Comparison of ENCODE assay signal across 9 cellular contexts in genomic region chrX:119118780-119119395, GRCh38. TPM values are rescaled to one million over a fixed set of nuclear protein-coding genes. Genes with fewer than 3 reads are reported as not detected.
DNase-seq lines count a peak whose midpoint lies in the region; ATAC-seq and TF ChIP-seq lines count a peak whose summit lies in the region.
"Had no signal": no experiment of that assay in that cellular context is flagged by ENCODE, and none has a peak within 500 bp of the region (broad histone marks: within the 10 kb centered on the region; RNA-seq: fewer than 3 reads in every experiment).

No MANE protein-coding gene starts in this region.

- POLR2A ChIA-PET in activated naive CD8-positive, alpha-beta T cell treated with anti-CD3 and anti-CD28 coated beads, Interleukin-2, amount 10 ng/mL, durations not matched to agents 7 days and 5 days (lab: Charles Lee) = interaction anchor here (0.5 kb wide), 1 partner anchor 29 kb away, joined by 3 read pairs; no protein-coding TSS in a partner anchor

- H3K9me3 Mint-ChIP-seq in CD14-positive monocyte = peaks cover 0 to 3% (median 0%) of the 10 kb centered on the region in 7 donors
- no peaks in the 10 kb centered on the region for H3K9me3 Mint-ChIP-seq in activated naive CD8-positive, alpha-beta T cell treated with anti-CD3 and anti-CD28 coated beads, Interleukin-2, amount 10 ng/mL, durations not matched to agents 7 days and 5 days
- H3K9me3 Mint-ChIP-seq: T-helper 1 cell treated with Interleukin-12 subunit alpha and Interleukin-12 subunit beta and Interleukin-4 antibody, amounts not matched to agents 30 μg/mL and 1 μg/mL, for 36 hours had no signal

- H3K4me3 ChIP-seq in RWPE2 (ENCODE audit: severe bottlenecking) (no peak overlapping the region), right cardiac atrium (ENCODE audit: low read length) (no peak overlapping the region), smooth muscle cell (no peak overlapping the region)

- H3K4me3 Mint-ChIP-seq in CD14-positive monocyte = no peak overlapping the region
- no peak overlapping the region for H3K4me3 Mint-ChIP-seq in activated naive CD8-positive, alpha-beta T cell treated with anti-CD3 and anti-CD28 coated beads, Interleukin-2, amount 10 ng/mL, durations not matched to agents 7 days and 5 days
- H3K4me3 Mint-ChIP-seq: T-helper 1 cell treated with Interleukin-12 subunit alpha and Interleukin-12 subunit beta and Interleukin-4 antibody, amounts not matched to agents 30 μg/mL and 1 μg/mL, for 36 hours had no signal

- no peaks in the 10 kb centered on the region for H3K36me3 Mint-ChIP-seq in CD14-positive monocyte
- H3K36me3 Mint-ChIP-seq in activated naive CD8-positive, alpha-beta T cell treated with anti-CD3 and anti-CD28 coated beads, Interleukin-2, amount 10 ng/mL, durations not matched to agents 7 days and 5 days = no peaks in the 10 kb centered on the region

- intact Hi-C loops in CD14-positive monocyte (cut with micrococcal nuclease) = no loop called here
- intact Hi-C loops in right cardiac atrium (cut with DNase I) = no loop called here

- H3K27me3 Mint-ChIP-seq in CD14-positive monocyte (ENCODE audit: low read depth in 3 of 3) = peaks cover 0 to 23% (median 6%) of the 10 kb centered on the region in 3 donors
- peaks cover 4% of the 10 kb centered on the region for H3K27me3 Mint-ChIP-seq in activated naive CD8-positive, alpha-beta T cell treated with anti-CD3 and anti-CD28 coated beads, Interleukin-2, amount 10 ng/mL, durations not matched to agents 7 days and 5 days

- peak; percentile 89 for ATAC-seq in GM18873 (IDR thresholded peaks at IDR 0.05; ENCODE audit: low FRiP score, unreplicated experiment)
- ATAC-seq in HG03457 (IDR thresholded peaks at IDR 0.05; ENCODE audit: unreplicated experiment) = peak; percentile 59
- ATAC-seq in RWPE2 (ENCODE audit: low read depth) = peak; percentile 64
- peak; percentile 77 for ATAC-seq in activated naive CD8-positive, alpha-beta T cell treated with anti-CD3 and anti-CD28 coated beads, Interleukin-2, amount 10 ng/mL, durations not matched to agents 7 days and 5 days (ENCODE audit: low read depth)
- ATAC-seq in right cardiac atrium = peak in 1 of 2 donors; percentile 74

- H3K27ac Mint-ChIP-seq in CD14-positive monocyte = no peak overlapping the region
- no peak overlapping the region for H3K27ac Mint-ChIP-seq in activated naive CD8-positive, alpha-beta T cell treated with anti-CD3 and anti-CD28 coated beads, Interleukin-2, amount 10 ng/mL, durations not matched to agents 7 days and 5 days
- H3K27ac Mint-ChIP-seq: T-helper 1 cell treated with Interleukin-12 subunit alpha and Interleukin-12 subunit beta and Interleukin-4 antibody, amounts not matched to agents 30 μg/mL and 1 μg/mL, for 36 hours had no signal

- no peaks in the 10 kb centered on the region for H3F3A ChIP-seq in smooth muscle cell (ENCODE audit: low read depth)

- H3K9me3 ChIP-seq in RWPE2 (ENCODE audit: severe bottlenecking) (no peaks in the 10 kb centered on the region), right cardiac atrium (ENCODE audit: control insufficient read depth, low read length) (no peaks in the 10 kb centered on the region), smooth muscle cell (replicated peaks; ENCODE audit: low read depth) (no peaks in the 10 kb centered on the region)

- no peaks in the 10 kb centered on the region for H3K36me3 ChIP-seq in RWPE2 (ENCODE audit: low read depth)
- no peaks in the 10 kb centered on the region for H3K36me3 ChIP-seq in smooth muscle cell (ENCODE audit: low read depth)

- H3K4me1 ChIP-seq in RWPE2 (ENCODE audit: insufficient read depth, poor library complexity, severe bottlenecking) (no peaks in the 10 kb centered on the region), right cardiac atrium (ENCODE audit: control insufficient read depth, insufficient read depth, low read length) (no peaks in the 10 kb centered on the region), smooth muscle cell (ENCODE audit: low read depth) (no peaks in the 10 kb centered on the region)

- H3K4me1 Mint-ChIP-seq in CD14-positive monocyte = no peaks in the 10 kb centered on the region
- no peaks in the 10 kb centered on the region for H3K4me1 Mint-ChIP-seq in activated naive CD8-positive, alpha-beta T cell treated with anti-CD3 and anti-CD28 coated beads, Interleukin-2, amount 10 ng/mL, durations not matched to agents 7 days and 5 days

- H3K27ac ChIP-seq in RWPE2 (ENCODE audit: poor library complexity, severe bottlenecking) = no peak overlapping the region
- no peak overlapping the region for H3K27ac ChIP-seq in right cardiac atrium (ENCODE audit: low read length)
- no peak overlapping the region for H3K27ac ChIP-seq in smooth muscle cell (ENCODE audit: low read depth)

- H3K27me3 ChIP-seq in RWPE2 (ENCODE audit: insufficient read depth, poor library complexity, severe bottlenecking) (no peaks in the 10 kb centered on the region), right cardiac atrium (ENCODE audit: control insufficient read depth, insufficient read depth) (no peaks in the 10 kb centered on the region), smooth muscle cell (ENCODE audit: low read depth) (no peaks in the 10 kb centered on the region)

- no peak overlapping the region for H3K9ac ChIP-seq in smooth muscle cell (ENCODE audit: low read depth)

- DNase-seq in CD14-positive monocyte (ENCODE audit: low spot score) = no peak
- DNase-seq in RWPE2 (ENCODE audit: low spot score) = no peak
- peak; percentile 45 for DNase-seq in activated naive CD8-positive, alpha-beta T cell treated with anti-CD3 and anti-CD28 coated beads, Interleukin-2, amount 10 ng/mL, durations not matched to agents 7 days and 5 days
- DNase-seq in right cardiac atrium = peak; percentile 43 to 75 (median 49)
- no peak for DNase-seq in smooth muscle cell (lab: John Stamatoyannopoulos, UW; ENCODE audit: unreplicated experiment)
- DNase-seq in NCI-H446 treated with DMSO at 0.1 percent for 48 hours (lab: John Stamatoyannopoulos, UW) = no peak

- no peak overlapping the region for H2AFZ ChIP-seq in smooth muscle cell (ENCODE audit: low read depth)

- TF ChIP-seq CTCF in CD14-positive monocyte (IDR thresholded peaks at IDR 0.05) (peak; percentile 78), RWPE2 (IDR thresholded peaks at IDR 0.05; ENCODE audit: poor library complexity, severe bottlenecking) (peak; percentile 57), smooth muscle cell (IDR thresholded peaks at IDR 0.05; ENCODE audit: borderline replicate concordance, insufficient read depth, poor library complexity, severe bottlenecking) (peak; percentile 58)

- H3K79me2 ChIP-seq in smooth muscle cell (ENCODE audit: low read depth) = no peaks in the 10 kb centered on the region

- 11% methylated on average over 6 of the region's 6 CpGs for WGBS in right cardiac atrium
- WGBS in smooth muscle cell (ENCODE audit: low lambda C conversion rate) = 33% methylated on average over 6 of the region's 6 CpGs

- no peaks in the 10 kb centered on the region for H4K20me1 ChIP-seq in smooth muscle cell (ENCODE audit: low read depth)

- no peak overlapping the region for H3K4me2 ChIP-seq in smooth muscle cell

RNA-seq across cellular contexts. Expression of gene KIAA1210, which starts 8.7 kb away (rescaled TPM):
- not detected for polyA plus RNA-seq in CD14-positive monocyte
- not detected for total RNA-seq in activated naive CD8-positive, alpha-beta T cell treated with anti-CD3 and anti-CD28 coated beads, Interleukin-2, amount 10 ng/mL, durations not matched to agents 7 days and 5 days
- total RNA-seq in right cardiac atrium = under 1 TPM in 3 of 4 donors, not detected in 1; 0.06 to 0.17 (median 0.12) TPM
- 0.02 TPM for polyA plus RNA-seq in right cardiac atrium
- total RNA-seq in smooth muscle cell = not detected in 2 replicates
- not detected in 2 replicates for polyA plus RNA-seq in smooth muscle cell

RNA-seq across cellular contexts. Expression of gene CT47C1, which starts 46.1 kb away (rescaled TPM):
- not detected for polyA plus RNA-seq in CD14-positive monocyte
- not detected for total RNA-seq in activated naive CD8-positive, alpha-beta T cell treated with anti-CD3 and anti-CD28 coated beads, Interleukin-2, amount 10 ng/mL, durations not matched to agents 7 days and 5 days
- total RNA-seq in right cardiac atrium = not detected
- not detected for polyA plus RNA-seq in right cardiac atrium
- not detected in 2 replicates for total RNA-seq in smooth muscle cell
- not detected in 2 replicates for polyA plus RNA-seq in smooth muscle cell

Comparison
In these comparisons a context has a peak if more than half of its experiments do, and no peak if none do; other contexts are left out.
1. DNase-seq: peak in activated naive CD8-positive, alpha-beta T cell treated with anti-CD3 and anti-CD28 coated beads, Interleukin-2, amount 10 ng/mL, durations not matched to agents 7 days and 5 days (single experiment) and right cardiac atrium (3 of 3); none in CD14-positive monocyte (single experiment), RWPE2 (single experiment), smooth muscle cell (single experiment) and NCI-H446 treated with DMSO at 0.1 percent for 48 hours (single experiment).
2. Peak in every context shown above with its lines, with median percentiles within 50 percentile points of each other: CTCF ChIP-seq.